ENCODE assay signal across 34 cellular contexts in genomic region chr4:130309221-130309620, GRCh38.
"Had no signal": no experiment of that assay in that cellular context is flagged by ENCODE, and none has a peak within 500 bp of the region (broad histone marks: within the 10 kb centered on the region; RNA-seq: fewer than 3 reads in every experiment).

No MANE protein-coding gene starts in this region.

- DNase-seq: Karpas-422, Kasumi-1, MG63, MM.1S, MV-4-11, NCI-H1048, NCI-H1092, NCI-H1092 treated with DMSO at 0.1 percent for 48 hours, NCI-H1105, NCI-H1105 treated with DMSO at 0.1 percent for 48 hours, NCI-H1417, NCI-H1417 treated with DMSO at 0.1 percent for 48 hours, NCI-H1436, NCI-H1436 treated with DMSO at 0.1 percent for 48 hours, NCI-H146, NCI-H1694, NCI-H1694 treated with DMSO at 0.1 percent for 48 hours, NCI-H187, NCI-H187 treated with DMSO at 0.1 percent for 48 hours, NCI-H1930, NCI-H2029, NCI-H2029 treated with DMSO at 0.1 percent for 48 hours, NCI-H2081, NCI-H2081 treated with DMSO at 0.1 percent for 48 hours, NCI-H2107, NCI-H2171, NCI-H2171 treated with DMSO at 0.1 percent for 48 hours, NCI-H2227 treated with DMSO at 0.1 percent for 48 hours, NCI-H226, NCI-H345, NCI-H446, NCI-H446 treated with DMSO at 0.1 percent for 48 hours, NCI-H510A, NCI-H510A treated with DMSO at 0.1 percent for 48 hours had no signal

- H3K9me3 ChIP-seq: MG63 had no signal

- H3K4me3 ChIP-seq: MG63 had no signal

- H3K27me3 ChIP-seq: MG63 had no signal

- H3K36me3 ChIP-seq: MG63 had no signal
